Comparison of ENCODE assay signal across 16 cellular contexts in the genomic region with DNA sequence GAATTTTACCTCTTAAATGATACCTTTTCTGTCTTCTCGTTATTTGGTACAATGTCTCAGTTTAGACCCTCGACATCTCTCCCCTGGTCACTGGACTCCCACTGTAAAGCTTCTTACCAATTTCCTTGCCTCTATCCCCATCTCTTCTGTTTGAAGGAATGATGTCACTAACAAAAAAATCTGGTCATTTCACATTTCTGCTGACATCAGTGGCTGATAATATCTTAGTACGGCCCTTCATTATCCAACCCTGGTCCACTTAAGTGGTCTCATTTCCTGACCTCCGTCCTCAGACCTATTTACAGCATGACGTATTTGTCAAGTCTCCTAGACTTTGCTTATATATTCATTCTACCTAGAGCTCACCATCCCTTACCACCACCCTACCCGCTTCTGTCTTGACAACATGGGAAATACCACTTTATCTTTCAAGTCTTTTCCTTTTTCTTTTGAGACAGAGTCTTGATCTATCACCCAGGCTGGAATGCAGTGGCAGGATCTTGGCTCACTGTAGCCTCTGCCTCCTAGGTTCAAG.
A peak's percentile ranks its signal among the peaks of the same experiment; 100 is the strongest.
DNase-seq lines count a peak whose midpoint lies in the region; ATAC-seq and TF ChIP-seq lines count a peak whose summit lies in the region.
"Had no signal": no experiment of that assay in that cellular context is flagged by ENCODE, and none has a peak within 500 bp of the region (broad histone marks: within the 10 kb centered on the region; RNA-seq: fewer than 3 reads in every experiment).

No MANE protein-coding gene starts in this region.

- H3K56ac ChIP-seq in mesendoderm (ENCODE audit: low read length): no peak overlapping the region

- no peaks in the 10 kb centered on the region for H3K9me3 ChIP-seq in HEK293 (ENCODE audit: control insufficient read depth, insufficient read depth, low read depth, low read length)
- H3K9me3 ChIP-seq: BE2C, BLaER1, Caco-2 had no signal

- ATAC-seq in natural killer cell (no peak), HG02759 (IDR thresholded peaks at IDR 0.05; ENCODE audit: unreplicated experiment) (no peak)
- ATAC-seq in natural killer cell treated with Interleukin-12 subunit alpha and Interleukin-12 subunit beta and Interleukin-15 and Interleukin-18, amount 100 ng/mL, for 72 hours: no peak
- ATAC-seq: CD8-positive, alpha-beta T cell had no signal

- H2BK15ac ChIP-seq in mesendoderm (replicated peaks; ENCODE audit: low read depth): no peak overlapping the region

- no peak overlapping the region for H3K18ac ChIP-seq in mesendoderm (ENCODE audit: low read length)

- H4K8ac ChIP-seq in mesendoderm (ENCODE audit: low read depth, low read length): no peak overlapping the region

- no peak overlapping the region for H3K27ac ChIP-seq in HEK293 (ENCODE audit: extremely low read depth, low read depth, low read length)
- no peak overlapping the region for H3K27ac ChIP-seq in mesendoderm (ENCODE audit: low read depth, low read length)
- H3K27ac ChIP-seq: BLaER1 had no signal

- H3K9me3 Mint-ChIP-seq in natural killer cell: no peaks in the 10 kb centered on the region
- no peaks in the 10 kb centered on the region for H3K9me3 Mint-ChIP-seq in natural killer cell treated with Interleukin-12 subunit alpha and Interleukin-12 subunit beta and Interleukin-15 and Interleukin-18, amount 100 ng/mL, for 72 hours
- H3K9me3 Mint-ChIP-seq: CD4-positive, alpha-beta T cell; CD8-positive, alpha-beta T cell had no signal

- no peaks in the 10 kb centered on the region for H3K4me1 ChIP-seq in HEK293 (ENCODE audit: control insufficient read depth, insufficient read depth, low read length)
- no peaks in the 10 kb centered on the region for H3K4me1 ChIP-seq in mesendoderm (ENCODE audit: control insufficient read depth, low read depth, low read length)
- H3K4me1 ChIP-seq: BLaER1, Caco-2 had no signal

- DNase-seq in natural killer cell: no peak
- DNase-seq in natural killer cell treated with Interleukin-12 subunit alpha and Interleukin-12 subunit beta and Interleukin-15 and Interleukin-18, amount 100 ng/mL, for 72 hours (ENCODE audit: low spot score): no peak
- DNase-seq in mesendoderm: no peak
- DNase-seq: 8988T; ACHN; BE2C; C1 segment of cervical spinal cord; Caco-2; Calu3; CD4-positive, alpha-beta T cell; CD8-positive, alpha-beta T cell; DMS79 treated with DMSO at 0.1 percent for 48 hours; GF-D8 had no signal

- H3K4me1 Mint-ChIP-seq in natural killer cell: peaks cover 59 to 70% of the 10 kb centered on the region in 2 donors
- peaks cover 25 to 50% of the 10 kb centered on the region in 2 donors for H3K4me1 Mint-ChIP-seq in natural killer cell treated with Interleukin-12 subunit alpha and Interleukin-12 subunit beta and Interleukin-15 and Interleukin-18, amount 100 ng/mL, for 72 hours (ENCODE audit: low read depth in 2 of 2)

- no peak overlapping the region for H4K5ac ChIP-seq in mesendoderm (ENCODE audit: low read length)

- H3K4me2 ChIP-seq in mesendoderm (ENCODE audit: low read length): no peak overlapping the region
- H3K4me2 ChIP-seq: BLaER1 had no signal

- H3K4ac ChIP-seq in mesendoderm (ENCODE audit: low read depth, low read length): no peak overlapping the region

- H2BK5ac ChIP-seq in mesendoderm (ENCODE audit: low read length): no peak overlapping the region

- intact Hi-C loops in natural killer cell (cut with micrococcal nuclease): no loop called here

- H3K9ac ChIP-seq in mesendoderm (ENCODE audit: low read length): no peak overlapping the region
- H3K9ac ChIP-seq: BLaER1 had no signal

- H3K4me3 Mint-ChIP-seq in natural killer cell: no peak overlapping the region
- no peak overlapping the region for H3K4me3 Mint-ChIP-seq in natural killer cell treated with Interleukin-12 subunit alpha and Interleukin-12 subunit beta and Interleukin-15 and Interleukin-18, amount 100 ng/mL, for 72 hours
- H3K4me3 Mint-ChIP-seq: CD4-positive, alpha-beta T cell; CD8-positive, alpha-beta T cell had no signal

- H3K27me3 ChIP-seq in mesendoderm (ENCODE audit: insufficient read depth, low read length, poor library complexity): no peaks in the 10 kb centered on the region
- H3K27me3 ChIP-seq: BE2C, BLaER1 had no signal

- no peaks in the 10 kb centered on the region for H3K79me2 ChIP-seq in mesendoderm (ENCODE audit: control insufficient read depth, insufficient read depth, low read length)

- CTCF ChIA-PET in HEK293 (lab: Yijun Ruan, JAX): interaction anchor here (0.8 kb wide), 1 partner anchor 10 kb away, joined by 3 read pairs; no protein-coding TSS in a partner anchor

- no peaks in the 10 kb centered on the region for H3K36me3 Mint-ChIP-seq in natural killer cell
- no peaks in the 10 kb centered on the region for H3K36me3 Mint-ChIP-seq in natural killer cell treated with Interleukin-12 subunit alpha and Interleukin-12 subunit beta and Interleukin-15 and Interleukin-18, amount 100 ng/mL, for 72 hours
- H3K36me3 Mint-ChIP-seq: CD8-positive, alpha-beta T cell had no signal

- H3K27me3 Mint-ChIP-seq in natural killer cell (ENCODE audit: low read depth in 2 of 2): no peaks in the 10 kb centered on the region
- no peaks in the 10 kb centered on the region for H3K27me3 Mint-ChIP-seq in natural killer cell treated with Interleukin-12 subunit alpha and Interleukin-12 subunit beta and Interleukin-15 and Interleukin-18, amount 100 ng/mL, for 72 hours

- TF ChIP-seq CTCF in natural killer cell (IDR thresholded peaks at IDR 0.05): no peak
- no peak for TF ChIP-seq CTCF in HEK293 (tag by site-specific recombination; IDR thresholded peaks at IDR 0.05)

- H2BK120ac ChIP-seq in mesendoderm (ENCODE audit: low read depth, low read length): no peak overlapping the region

- no peaks in the 10 kb centered on the region for H3K79me1 ChIP-seq in mesendoderm (ENCODE audit: low read length)

- POLR2A ChIA-PET in HEK293 (lab: Yijun Ruan, JAX): no interaction called here

- no peak overlapping the region for H3K23ac ChIP-seq in mesendoderm (ENCODE audit: low read length)

- peak overlapping the region; percentile 4 to 73 for H3K27ac Mint-ChIP-seq in natural killer cell
- H3K27ac Mint-ChIP-seq in natural killer cell treated with Interleukin-12 subunit alpha and Interleukin-12 subunit beta and Interleukin-15 and Interleukin-18, amount 100 ng/mL, for 72 hours: no peak overlapping the region
- H3K27ac Mint-ChIP-seq: CD4-positive, alpha-beta T cell; CD8-positive, alpha-beta T cell had no signal

- H3K36me3 ChIP-seq in HEK293 (ENCODE audit: control insufficient read depth in 2 of 2, insufficient read depth in 1 of 2, low read length in 2 of 2) (no peaks in the 10 kb centered on the region), mesendoderm (ENCODE audit: control insufficient read depth, insufficient read depth, low read length) (no peaks in the 10 kb centered on the region)
- H3K36me3 ChIP-seq: BE2C, BLaER1 had no signal

- no peak overlapping the region for H2AK5ac ChIP-seq in mesendoderm (ENCODE audit: low read length)

- 100% methylated on average over 1 of the region's 6 CpGs for WGBS in mesendoderm (ENCODE audit: extremely low coverage, insufficient coverage, low lambda C conversion rate)

- no peak overlapping the region for H3K4me3 ChIP-seq in HEK293 (ENCODE audit: low read depth, low read length)
- H3K4me3 ChIP-seq in mesendoderm (ENCODE audit: low read length): no peak overlapping the region
- H3K4me3 ChIP-seq: BLaER1 had no signal

TF ChIP-seq in HEK293, 187 proteins besides CTCF, POLR2A, EP300 and RAD21:
- TF ChIP-seq, protein P1, sequence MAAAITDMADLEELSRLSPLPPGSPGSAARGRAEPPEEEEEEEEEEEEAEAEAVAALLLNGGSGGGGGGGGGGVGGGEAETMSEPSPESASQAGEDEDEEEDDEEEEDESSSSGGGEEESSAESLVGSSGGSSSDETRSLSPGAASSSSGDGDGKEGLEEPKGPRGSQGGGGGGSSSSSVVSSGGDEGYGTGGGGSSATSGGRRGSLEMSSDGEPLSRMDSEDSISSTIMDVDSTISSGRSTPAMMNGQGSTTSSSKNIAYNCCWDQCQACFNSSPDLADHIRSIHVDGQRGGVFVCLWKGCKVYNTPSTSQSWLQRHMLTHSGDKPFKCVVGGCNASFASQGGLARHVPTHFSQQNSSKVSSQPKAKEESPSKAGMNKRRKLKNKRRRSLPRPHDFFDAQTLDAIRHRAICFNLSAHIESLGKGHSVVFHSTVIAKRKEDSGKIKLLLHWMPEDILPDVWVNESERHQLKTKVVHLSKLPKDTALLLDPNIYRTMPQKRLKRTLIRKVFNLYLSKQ (tag by site-specific recombination; IDR thresholded peaks at IDR 0.05; ENCODE audit: borderline replicate concordance): no peak
- TF ChIP-seq ZNF266 (tag by site-specific recombination; IDR thresholded peaks at IDR 0.05; ENCODE audit: low read depth) (no peak), ZNF629 (tag by site-specific recombination; IDR thresholded peaks at IDR 0.05) (0 out of 2 replicates have a peak, but pooled peaks have one; percentile 25), ZNF514 (tag by site-specific recombination; IDR thresholded peaks at IDR 0.05) (no peak)
- TF ChIP-seq, protein P2, sequence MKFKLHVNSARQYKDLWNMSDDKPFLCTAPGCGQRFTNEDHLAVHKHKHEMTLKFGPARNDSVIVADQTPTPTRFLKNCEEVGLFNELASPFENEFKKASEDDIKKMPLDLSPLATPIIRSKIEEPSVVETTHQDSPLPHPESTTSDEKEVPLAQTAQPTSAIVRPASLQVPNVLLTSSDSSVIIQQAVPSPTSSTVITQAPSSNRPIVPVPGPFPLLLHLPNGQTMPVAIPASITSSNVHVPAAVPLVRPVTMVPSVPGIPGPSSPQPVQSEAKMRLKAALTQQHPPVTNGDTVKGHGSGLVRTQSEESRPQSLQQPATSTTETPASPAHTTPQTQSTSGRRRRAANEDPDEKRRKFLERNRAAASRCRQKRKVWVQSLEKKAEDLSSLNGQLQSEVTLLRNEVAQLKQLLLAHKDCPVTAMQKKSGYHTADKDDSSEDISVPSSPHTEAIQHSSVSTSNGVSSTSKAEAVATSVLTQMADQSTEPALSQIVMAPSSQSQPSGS (tag by site-specific recombination; IDR thresholded peaks at IDR 0.05; ENCODE audit: low read depth): peak; percentile 50; the same call in 1 of the 2 replicates

Comparison
In these comparisons a context has a peak if more than half of its experiments do, and no peak if none do; other contexts are left out.
1. H3K27ac Mint-ChIP-seq: peak in natural killer cell (2 of 2); none in natural killer cell treated with Interleukin-12 subunit alpha and Interleukin-12 subunit beta and Interleukin-15 and Interleukin-18, amount 100 ng/mL, for 72 hours (0 of 2).